1 cellular context compared by ENCODE assay signal in the genomic region with DNA sequence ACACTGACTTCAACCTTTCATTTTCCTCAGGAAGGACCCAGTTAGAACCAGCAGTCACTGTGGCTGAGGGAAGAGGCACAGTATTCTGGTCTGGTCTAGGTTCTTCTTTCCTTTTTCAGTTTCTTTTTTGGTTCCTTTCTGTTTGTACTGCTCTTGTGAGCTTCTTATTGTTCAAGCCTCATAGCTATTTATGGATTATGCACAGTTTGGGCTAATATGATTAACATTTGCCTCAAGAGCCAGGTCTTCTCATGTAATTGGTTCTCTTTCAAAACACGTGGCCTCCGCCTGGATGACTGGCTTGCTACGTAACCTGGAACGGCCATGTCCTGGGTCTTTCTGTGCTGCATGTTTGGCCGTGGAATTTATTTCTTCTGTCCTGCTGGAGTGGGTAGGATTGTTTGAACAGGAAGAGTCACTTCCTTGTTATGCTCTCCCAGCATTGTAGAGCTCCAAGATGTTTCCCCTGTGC.
TF ChIP-seq lines count a peak whose summit lies in the region.

No MANE protein-coding gene starts in this region.

TF ChIP-seq in GM12878, 131 proteins besides CTCF, POLR2A, EP300 and RAD21 (continued from another document and continues in another):
- TF ChIP-seq, protein P1, sequence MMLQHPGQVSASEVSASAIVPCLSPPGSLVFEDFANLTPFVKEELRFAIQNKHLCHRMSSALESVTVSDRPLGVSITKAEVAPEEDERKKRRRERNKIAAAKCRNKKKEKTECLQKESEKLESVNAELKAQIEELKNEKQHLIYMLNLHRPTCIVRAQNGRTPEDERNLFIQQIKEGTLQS (IDR thresholded peaks at IDR 0.05; ENCODE audit: borderline replicate concordance, extremely low read depth, low read depth, low read length) = no peak
- TF ChIP-seq ZNF384 (IDR thresholded peaks at IDR 0.05; ENCODE audit: borderline replicate concordance, low read depth, low read length) (no peak), CBFB (IDR thresholded peaks at IDR 0.05; ENCODE audit: low read depth) (no peak), ZNF217 (IDR thresholded peaks at IDR 0.05) (no peak), MYB (IDR thresholded peaks at IDR 0.05; ENCODE audit: borderline replicate concordance, low read depth, low read length) (no peak), POLR2AphosphoS5 (IDR thresholded peaks at IDR 0.05; ENCODE audit: low read length) (0 out of 2 replicates have a peak, but pooled peaks have one; percentile 43), SUPT20H (IDR thresholded peaks at IDR 0.05; ENCODE audit: borderline replicate concordance, control insufficient read depth, low read depth, low read length) (no peak), JUND (IDR thresholded peaks at IDR 0.05; ENCODE audit: low read depth, low read length) (no peak), SUZ12 (IDR thresholded peaks at IDR 0.05; ENCODE audit: unreplicated experiment) (no peak), JUNB (IDR thresholded peaks at IDR 0.05) (no peak), CBX5 (IDR thresholded peaks at IDR 0.05; ENCODE audit: low read depth) (peak; percentile 54; the same call in 1 of the 2 replicates), IKZF1 (conservative IDR thresholded peaks at IDR 0.05) (0 out of 2 replicates have a peak, but pooled peaks have one; percentile 57), TCF3 (IDR thresholded peaks at IDR 0.05; ENCODE audit: borderline replicate concordance, insufficient read depth, low read depth, low read length) (no peak), ESRRA (IDR thresholded peaks at IDR 0.05; ENCODE audit: low read length) (no peak), BCL11A (IDR thresholded peaks at IDR 0.05; ENCODE audit: low read depth, low read length) (no peak), ZZZ3 (IDR thresholded peaks at IDR 0.05; ENCODE audit: control insufficient read depth, insufficient read length, low read depth) (no peak), STAT1 (conservative IDR thresholded peaks at IDR 0.05) (no peak), IKZF2 (IDR thresholded peaks at IDR 0.05) (peak; percentile 41 to 72; a peak in 3 of 4 replicates), CEBPB (IDR thresholded peaks at IDR 0.05; ENCODE audit: borderline replicate concordance in 1 of 2, low read depth in 2 of 2, low read length in 2 of 2) (no peak)
- TF ChIP-seq, protein P2, sequence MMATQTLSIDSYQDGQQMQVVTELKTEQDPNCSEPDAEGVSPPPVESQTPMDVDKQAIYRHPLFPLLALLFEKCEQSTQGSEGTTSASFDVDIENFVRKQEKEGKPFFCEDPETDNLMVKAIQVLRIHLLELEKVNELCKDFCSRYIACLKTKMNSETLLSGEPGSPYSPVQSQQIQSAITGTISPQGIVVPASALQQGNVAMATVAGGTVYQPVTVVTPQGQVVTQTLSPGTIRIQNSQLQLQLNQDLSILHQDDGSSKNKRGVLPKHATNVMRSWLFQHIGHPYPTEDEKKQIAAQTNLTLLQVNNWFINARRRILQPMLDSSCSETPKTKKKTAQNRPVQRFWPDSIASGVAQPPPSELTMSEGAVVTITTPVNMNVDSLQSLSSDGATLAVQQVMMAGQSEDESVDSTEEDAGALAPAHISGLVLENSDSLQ (IDR thresholded peaks at IDR 0.05) = peak; percentile 78
- TF ChIP-seq, protein P3, sequence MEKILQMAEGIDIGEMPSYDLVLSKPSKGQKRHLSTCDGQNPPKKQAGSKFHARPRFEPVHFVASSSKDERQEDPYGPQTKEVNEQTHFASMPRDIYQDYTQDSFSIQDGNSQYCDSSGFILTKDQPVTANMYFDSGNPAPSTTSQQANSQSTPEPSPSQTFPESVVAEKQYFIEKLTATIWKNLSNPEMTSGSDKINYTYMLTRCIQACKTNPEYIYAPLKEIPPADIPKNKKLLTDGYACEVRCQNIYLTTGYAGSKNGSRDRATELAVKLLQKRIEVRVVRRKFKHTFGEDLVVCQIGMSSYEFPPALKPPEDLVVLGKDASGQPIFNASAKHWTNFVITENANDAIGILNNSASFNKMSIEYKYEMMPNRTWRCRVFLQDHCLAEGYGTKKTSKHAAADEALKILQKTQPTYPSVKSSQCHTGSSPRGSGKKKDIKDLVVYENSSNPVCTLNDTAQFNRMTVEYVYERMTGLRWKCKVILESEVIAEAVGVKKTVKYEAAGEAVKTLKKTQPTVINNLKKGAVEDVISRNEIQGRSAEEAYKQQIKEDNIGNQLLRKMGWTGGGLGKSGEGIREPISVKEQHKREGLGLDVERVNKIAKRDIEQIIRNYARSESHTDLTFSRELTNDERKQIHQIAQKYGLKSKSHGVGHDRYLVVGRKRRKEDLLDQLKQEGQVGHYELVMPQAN (conservative IDR thresholded peaks at IDR 0.05) = no peak
- TF ChIP-seq, protein P4, sequence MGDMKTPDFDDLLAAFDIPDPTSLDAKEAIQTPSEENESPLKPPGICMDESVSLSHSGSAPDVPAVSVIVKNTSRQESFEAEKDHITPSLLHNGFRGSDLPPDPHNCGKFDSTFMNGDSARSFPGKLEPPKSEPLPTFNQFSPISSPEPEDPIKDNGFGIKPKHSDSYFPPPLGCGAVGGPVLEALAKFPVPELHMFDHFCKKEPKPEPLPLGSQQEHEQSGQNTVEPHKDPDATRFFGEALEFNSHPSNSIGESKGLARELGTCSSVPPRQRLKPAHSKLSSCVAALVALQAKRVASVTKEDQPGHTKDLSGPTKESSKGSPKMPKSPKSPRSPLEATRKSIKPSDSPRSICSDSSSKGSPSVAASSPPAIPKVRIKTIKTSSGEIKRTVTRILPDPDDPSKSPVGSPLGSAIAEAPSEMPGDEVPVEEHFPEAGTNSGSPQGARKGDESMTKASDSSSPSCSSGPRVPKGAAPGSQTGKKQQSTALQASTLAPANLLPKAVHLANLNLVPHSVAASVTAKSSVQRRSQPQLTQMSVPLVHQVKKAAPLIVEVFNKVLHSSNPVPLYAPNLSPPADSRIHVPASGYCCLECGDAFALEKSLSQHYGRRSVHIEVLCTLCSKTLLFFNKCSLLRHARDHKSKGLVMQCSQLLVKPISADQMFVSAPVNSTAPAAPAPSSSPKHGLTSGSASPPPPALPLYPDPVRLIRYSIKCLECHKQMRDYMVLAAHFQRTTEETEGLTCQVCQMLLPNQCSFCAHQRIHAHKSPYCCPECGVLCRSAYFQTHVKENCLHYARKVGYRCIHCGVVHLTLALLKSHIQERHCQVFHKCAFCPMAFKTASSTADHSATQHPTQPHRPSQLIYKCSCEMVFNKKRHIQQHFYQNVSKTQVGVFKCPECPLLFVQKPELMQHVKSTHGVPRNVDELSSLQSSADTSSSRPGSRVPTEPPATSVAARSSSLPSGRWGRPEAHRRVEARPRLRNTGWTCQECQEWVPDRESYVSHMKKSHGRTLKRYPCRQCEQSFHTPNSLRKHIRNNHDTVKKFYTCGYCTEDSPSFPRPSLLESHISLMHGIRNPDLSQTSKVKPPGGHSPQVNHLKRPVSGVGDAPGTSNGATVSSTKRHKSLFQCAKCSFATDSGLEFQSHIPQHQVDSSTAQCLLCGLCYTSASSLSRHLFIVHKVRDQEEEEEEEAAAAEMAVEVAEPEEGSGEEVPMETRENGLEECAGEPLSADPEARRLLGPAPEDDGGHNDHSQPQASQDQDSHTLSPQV (IDR thresholded peaks at IDR 0.05) = no peak
- TF ChIP-seq, protein P5, sequence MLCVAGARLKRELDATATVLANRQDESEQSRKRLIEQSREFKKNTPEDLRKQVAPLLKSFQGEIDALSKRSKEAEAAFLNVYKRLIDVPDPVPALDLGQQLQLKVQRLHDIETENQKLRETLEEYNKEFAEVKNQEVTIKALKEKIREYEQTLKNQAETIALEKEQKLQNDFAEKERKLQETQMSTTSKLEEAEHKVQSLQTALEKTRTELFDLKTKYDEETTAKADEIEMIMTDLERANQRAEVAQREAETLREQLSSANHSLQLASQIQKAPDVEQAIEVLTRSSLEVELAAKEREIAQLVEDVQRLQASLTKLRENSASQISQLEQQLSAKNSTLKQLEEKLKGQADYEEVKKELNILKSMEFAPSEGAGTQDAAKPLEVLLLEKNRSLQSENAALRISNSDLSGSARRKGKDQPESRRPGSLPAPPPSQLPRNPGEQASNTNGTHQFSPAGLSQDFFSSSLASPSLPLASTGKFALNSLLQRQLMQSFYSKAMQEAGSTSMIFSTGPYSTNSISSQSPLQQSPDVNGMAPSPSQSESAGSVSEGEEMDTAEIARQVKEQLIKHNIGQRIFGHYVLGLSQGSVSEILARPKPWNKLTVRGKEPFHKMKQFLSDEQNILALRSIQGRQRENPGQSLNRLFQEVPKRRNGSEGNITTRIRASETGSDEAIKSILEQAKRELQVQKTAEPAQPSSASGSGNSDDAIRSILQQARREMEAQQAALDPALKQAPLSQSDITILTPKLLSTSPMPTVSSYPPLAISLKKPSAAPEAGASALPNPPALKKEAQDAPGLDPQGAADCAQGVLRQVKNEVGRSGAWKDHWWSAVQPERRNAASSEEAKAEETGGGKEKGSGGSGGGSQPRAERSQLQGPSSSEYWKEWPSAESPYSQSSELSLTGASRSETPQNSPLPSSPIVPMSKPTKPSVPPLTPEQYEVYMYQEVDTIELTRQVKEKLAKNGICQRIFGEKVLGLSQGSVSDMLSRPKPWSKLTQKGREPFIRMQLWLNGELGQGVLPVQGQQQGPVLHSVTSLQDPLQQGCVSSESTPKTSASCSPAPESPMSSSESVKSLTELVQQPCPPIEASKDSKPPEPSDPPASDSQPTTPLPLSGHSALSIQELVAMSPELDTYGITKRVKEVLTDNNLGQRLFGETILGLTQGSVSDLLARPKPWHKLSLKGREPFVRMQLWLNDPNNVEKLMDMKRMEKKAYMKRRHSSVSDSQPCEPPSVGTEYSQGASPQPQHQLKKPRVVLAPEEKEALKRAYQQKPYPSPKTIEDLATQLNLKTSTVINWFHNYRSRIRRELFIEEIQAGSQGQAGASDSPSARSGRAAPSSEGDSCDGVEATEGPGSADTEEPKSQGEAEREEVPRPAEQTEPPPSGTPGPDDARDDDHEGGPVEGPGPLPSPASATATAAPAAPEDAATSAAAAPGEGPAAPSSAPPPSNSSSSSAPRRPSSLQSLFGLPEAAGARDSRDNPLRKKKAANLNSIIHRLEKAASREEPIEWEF (IDR thresholded peaks at IDR 0.05; ENCODE audit: insufficient replicate concordance, low read depth, low read length) = no peak
- TF ChIP-seq, protein P6, sequence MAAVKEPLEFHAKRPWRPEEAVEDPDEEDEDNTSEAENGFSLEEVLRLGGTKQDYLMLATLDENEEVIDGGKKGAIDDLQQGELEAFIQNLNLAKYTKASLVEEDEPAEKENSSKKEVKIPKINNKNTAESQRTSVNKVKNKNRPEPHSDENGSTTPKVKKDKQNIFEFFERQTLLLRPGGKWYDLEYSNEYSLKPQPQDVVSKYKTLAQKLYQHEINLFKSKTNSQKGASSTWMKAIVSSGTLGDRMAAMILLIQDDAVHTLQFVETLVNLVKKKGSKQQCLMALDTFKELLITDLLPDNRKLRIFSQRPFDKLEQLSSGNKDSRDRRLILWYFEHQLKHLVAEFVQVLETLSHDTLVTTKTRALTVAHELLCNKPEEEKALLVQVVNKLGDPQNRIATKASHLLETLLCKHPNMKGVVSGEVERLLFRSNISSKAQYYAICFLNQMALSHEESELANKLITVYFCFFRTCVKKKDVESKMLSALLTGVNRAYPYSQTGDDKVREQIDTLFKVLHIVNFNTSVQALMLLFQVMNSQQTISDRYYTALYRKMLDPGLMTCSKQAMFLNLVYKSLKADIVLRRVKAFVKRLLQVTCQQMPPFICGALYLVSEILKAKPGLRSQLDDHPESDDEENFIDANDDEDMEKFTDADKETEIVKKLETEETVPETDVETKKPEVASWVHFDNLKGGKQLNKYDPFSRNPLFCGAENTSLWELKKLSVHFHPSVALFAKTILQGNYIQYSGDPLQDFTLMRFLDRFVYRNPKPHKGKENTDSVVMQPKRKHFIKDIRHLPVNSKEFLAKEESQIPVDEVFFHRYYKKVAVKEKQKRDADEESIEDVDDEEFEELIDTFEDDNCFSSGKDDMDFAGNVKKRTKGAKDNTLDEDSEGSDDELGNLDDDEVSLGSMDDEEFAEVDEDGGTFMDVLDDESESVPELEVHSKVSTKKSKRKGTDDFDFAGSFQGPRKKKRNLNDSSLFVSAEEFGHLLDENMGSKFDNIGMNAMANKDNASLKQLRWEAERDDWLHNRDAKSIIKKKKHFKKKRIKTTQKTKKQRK (IDR thresholded peaks at IDR 0.05; ENCODE audit: low read depth, low read length) = no peak
- TF ChIP-seq, protein P7, sequence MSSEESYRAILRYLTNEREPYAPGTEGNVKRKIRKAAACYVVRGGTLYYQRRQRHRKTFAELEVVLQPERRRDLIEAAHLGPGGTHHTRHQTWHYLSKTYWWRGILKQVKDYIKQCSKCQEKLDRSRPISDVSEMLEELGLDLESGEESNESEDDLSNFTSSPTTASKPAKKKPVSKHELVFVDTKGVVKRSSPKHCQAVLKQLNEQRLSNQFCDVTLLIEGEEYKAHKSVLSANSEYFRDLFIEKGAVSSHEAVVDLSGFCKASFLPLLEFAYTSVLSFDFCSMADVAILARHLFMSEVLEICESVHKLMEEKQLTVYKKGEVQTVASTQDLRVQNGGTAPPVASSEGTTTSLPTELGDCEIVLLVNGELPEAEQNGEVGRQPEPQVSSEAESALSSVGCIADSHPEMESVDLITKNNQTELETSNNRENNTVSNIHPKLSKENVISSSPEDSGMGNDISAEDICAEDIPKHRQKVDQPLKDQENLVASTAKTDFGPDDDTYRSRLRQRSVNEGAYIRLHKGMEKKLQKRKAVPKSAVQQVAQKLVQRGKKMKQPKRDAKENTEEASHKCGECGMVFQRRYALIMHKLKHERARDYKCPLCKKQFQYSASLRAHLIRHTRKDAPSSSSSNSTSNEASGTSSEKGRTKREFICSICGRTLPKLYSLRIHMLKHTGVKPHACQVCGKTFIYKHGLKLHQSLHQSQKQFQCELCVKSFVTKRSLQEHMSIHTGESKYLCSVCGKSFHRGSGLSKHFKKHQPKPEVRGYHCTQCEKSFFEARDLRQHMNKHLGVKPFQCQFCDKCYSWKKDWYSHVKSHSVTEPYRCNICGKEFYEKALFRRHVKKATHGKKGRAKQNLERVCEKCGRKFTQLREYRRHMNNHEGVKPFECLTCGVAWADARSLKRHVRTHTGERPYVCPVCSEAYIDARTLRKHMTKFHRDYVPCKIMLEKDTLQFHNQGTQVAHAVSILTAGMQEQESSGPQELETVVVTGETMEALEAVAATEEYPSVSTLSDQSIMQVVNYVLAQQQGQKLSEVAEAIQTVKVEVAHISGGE (CRISPR knock-in tag; IDR thresholded peaks at IDR 0.05) = no peak
- TF ChIP-seq, protein P8, sequence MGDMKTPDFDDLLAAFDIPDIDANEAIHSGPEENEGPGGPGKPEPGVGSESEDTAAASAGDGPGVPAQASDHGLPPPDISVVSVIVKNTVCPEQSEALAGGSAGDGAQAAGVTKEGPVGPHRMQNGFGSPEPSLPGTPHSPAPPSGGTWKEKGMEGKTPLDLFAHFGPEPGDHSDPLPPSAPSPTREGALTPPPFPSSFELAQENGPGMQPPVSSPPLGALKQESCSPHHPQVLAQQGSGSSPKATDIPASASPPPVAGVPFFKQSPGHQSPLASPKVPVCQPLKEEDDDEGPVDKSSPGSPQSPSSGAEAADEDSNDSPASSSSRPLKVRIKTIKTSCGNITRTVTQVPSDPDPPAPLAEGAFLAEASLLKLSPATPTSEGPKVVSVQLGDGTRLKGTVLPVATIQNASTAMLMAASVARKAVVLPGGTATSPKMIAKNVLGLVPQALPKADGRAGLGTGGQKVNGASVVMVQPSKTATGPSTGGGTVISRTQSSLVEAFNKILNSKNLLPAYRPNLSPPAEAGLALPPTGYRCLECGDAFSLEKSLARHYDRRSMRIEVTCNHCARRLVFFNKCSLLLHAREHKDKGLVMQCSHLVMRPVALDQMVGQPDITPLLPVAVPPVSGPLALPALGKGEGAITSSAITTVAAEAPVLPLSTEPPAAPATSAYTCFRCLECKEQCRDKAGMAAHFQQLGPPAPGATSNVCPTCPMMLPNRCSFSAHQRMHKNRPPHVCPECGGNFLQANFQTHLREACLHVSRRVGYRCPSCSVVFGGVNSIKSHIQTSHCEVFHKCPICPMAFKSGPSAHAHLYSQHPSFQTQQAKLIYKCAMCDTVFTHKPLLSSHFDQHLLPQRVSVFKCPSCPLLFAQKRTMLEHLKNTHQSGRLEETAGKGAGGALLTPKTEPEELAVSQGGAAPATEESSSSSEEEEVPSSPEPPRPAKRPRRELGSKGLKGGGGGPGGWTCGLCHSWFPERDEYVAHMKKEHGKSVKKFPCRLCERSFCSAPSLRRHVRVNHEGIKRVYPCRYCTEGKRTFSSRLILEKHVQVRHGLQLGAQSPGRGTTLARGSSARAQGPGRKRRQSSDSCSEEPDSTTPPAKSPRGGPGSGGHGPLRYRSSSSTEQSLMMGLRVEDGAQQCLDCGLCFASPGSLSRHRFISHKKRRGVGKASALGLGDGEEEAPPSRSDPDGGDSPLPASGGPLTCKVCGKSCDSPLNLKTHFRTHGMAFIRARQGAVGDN (IDR thresholded peaks at IDR 0.05) = peak; percentile 48; the same call in 1 of the 2 replicates
